ENCODE assay signal across 2 cellular contexts in genomic region chr3:184379375-184380209, GRCh38.
TF ChIP-seq lines count a peak whose summit lies in the region.

TSS of gene CHRD (plus strand) at chr3:184380054. CDS start at chr3:184380319, 265 bp downstream.

TF ChIP-seq in IMR-90, 13 proteins besides CTCF, POLR2A, EP300 and RAD21:
- TF ChIP-seq MAZ (IDR thresholded peaks at IDR 0.05; ENCODE audit: borderline replicate concordance, low read depth, low read length), result no peak

TF ChIP-seq in GM12878, 131 proteins besides CTCF, POLR2A, EP300 and RAD21:
- TF ChIP-seq EZH2 (IDR thresholded peaks at IDR 0.05; ENCODE audit: borderline replicate concordance, control insufficient read depth, low read depth, low read length), result 0 out of 2 replicates have a peak, but pooled peaks have one; percentile 20
- TF ChIP-seq PAX5 (IDR thresholded peaks at IDR 0.05; ENCODE audit: borderline replicate concordance, low read depth, low read length), result no peak
